ENCODE assay signal across 22 cellular contexts in genomic region chr13:80379245-80379644, GRCh38. TPM values are rescaled to one million over a fixed set of nuclear protein-coding genes. Genes with fewer than 3 reads are reported as not detected.
DNase-seq lines count a peak whose midpoint lies in the region; ATAC-seq and TF ChIP-seq lines count a peak whose summit lies in the region.
"Had no signal": no experiment of that assay in that cellular context is flagged by ENCODE, and none has a peak within 500 bp of the region (broad histone marks: within the 10 kb centered on the region; RNA-seq: fewer than 3 reads in every experiment).

No MANE protein-coding gene starts in this region.

- ATAC-seq in GM21367 (IDR thresholded peaks at IDR 0.05; ENCODE audit: unreplicated experiment) (no peak), HG03280 (IDR thresholded peaks at IDR 0.05; ENCODE audit: unreplicated experiment) (no peak)
- ATAC-seq: activated T-cell treated with anti-CD3 and anti-CD28 coated beads, Interleukin-2, amount 50 U/mL, for 72 hours; natural killer cell had no signal

- no peaks in the 10 kb centered on the region for H3K36me3 ChIP-seq in mammary epithelial cell (ENCODE audit: insufficient read depth, low read length)
- H3K36me3 ChIP-seq: BE2C, transverse colon had no signal

- BruUV-seq in mammary epithelial cell (replicated peaks; lab: Mats Ljungman, UMichigan), result no TSS peak

- no peaks in the 10 kb centered on the region for H3K4me1 ChIP-seq in mammary epithelial cell (ENCODE audit: insufficient read depth, low read length)
- H3K4me1 ChIP-seq: BE2C, transverse colon had no signal

- no peak overlapping the region for H2AFZ ChIP-seq in mammary epithelial cell (ENCODE audit: low read depth, low read length)

- H3K27me3 ChIP-seq in mammary epithelial cell (ENCODE audit: insufficient read depth, low read length), result no peaks in the 10 kb centered on the region
- H3K27me3 ChIP-seq: BE2C, transverse colon had no signal

- dilution Hi-C loops in mammary epithelial cell (cut with HindIII; ENCODE audit: low sequenced_read_pairs), result no loop called here

- 33% methylated on average over 3 of the region's 3 CpGs for WGBS in mammary epithelial cell (ENCODE audit: low coverage, missing lambda C conversion rate)

- no peaks in the 10 kb centered on the region for H3K9me3 ChIP-seq in mammary epithelial cell (replicated peaks; ENCODE audit: insufficient read depth, low read length)
- H3K9me3 ChIP-seq: BE2C, transverse colon had no signal

- intact Hi-C loops in mammary epithelial cell (cut with micrococcal nuclease) (no loop called here), head of caudate nucleus (cut with DNase I) (no loop called here)

- no peaks in the 10 kb centered on the region for H4K20me1 ChIP-seq in mammary epithelial cell (ENCODE audit: insufficient read depth, low read length)

- H3K27ac ChIP-seq in mammary epithelial cell (ENCODE audit: insufficient read depth, low read depth, low read length), result no peak overlapping the region
- H3K27ac ChIP-seq: transverse colon had no signal

- no peaks in the 10 kb centered on the region for H3K79me2 ChIP-seq in mammary epithelial cell (ENCODE audit: insufficient read depth, low read length)

- DNase-seq in Caki2 (ENCODE audit: low read depth) (peak; percentile 44), LHCN-M2 (ENCODE audit: low read depth) (peak; percentile 89), mammary epithelial cell (peak; percentile 63), kidney tubule cell (ENCODE audit: low spot score) (peak; percentile 98), NCI-H345 (lab: John Stamatoyannopoulos, UW) (no peak), head of caudate nucleus (no peak)
- DNase-seq: activated CD4-positive, alpha-beta T cell treated with anti-CD3 and anti-CD28 coated beads, Interleukin-2, amount 50 U/mL, for 4 hours; activated T-cell treated with anti-CD3 and anti-CD28 coated beads, Interleukin-2, amount 50 U/mL, for 72 hours; amniotic stem cell; BE2C; DMS53; glutamatergic neuron; KG1; natural killer cell; NCI-H1694; NCI-H526 treated with DMSO at 0.1 percent for 48 hours; RPMI8226; stimulated activated CD4-positive, alpha-beta T cell treated with anti-CD3 and anti-CD28 coated beads, Interleukin-4, amount 100 ng/mL, for 1 hour; transverse colon had no signal

- CTCF ChIA-PET in mammary epithelial cell (lab: Charles Lee; ENCODE audit: low non-redundant PET), result no interaction called here

- TF ChIP-seq CTCF in mammary epithelial cell (conservative IDR thresholded peaks at IDR 0.05 in 1 of 2, IDR thresholded peaks at IDR 0.05 in 1 of 2; ENCODE audit: extremely low read depth in 1 of 2, insufficient read depth in 1 of 2, low read depth in 1 of 2, low read length in 2 of 2), result no peak

- no peak overlapping the region for H3K4me3 ChIP-seq in mammary epithelial cell (replicated peaks in 1 of 3; ENCODE audit: insufficient read depth in 1 of 3, low read depth in 2 of 3, low read length in 3 of 3)
- H3K4me3 ChIP-seq: transverse colon had no signal

- in situ Hi-C loops in Caki2 (cut with HindIII; ENCODE audit: low pct_unique_long_range_greater_than_20kb, low sequenced_read_pairs) (no loop called here), mammary epithelial cell (cut with MboI; ENCODE audit: low sequenced_read_pairs in 2 of 2) (no loop called here)

- H3K4me2 ChIP-seq in mammary epithelial cell (ENCODE audit: insufficient read depth, low read depth, low read length), result no peak overlapping the region

- H3K9ac ChIP-seq in mammary epithelial cell (ENCODE audit: insufficient read depth, low read length), result no peak overlapping the region

RNA-seq across cellular contexts. Expression of gene SPRY2, which starts 38.3 kb away (rescaled TPM):
- total RNA-seq in Caki2 (2014; rRNA removed; shearing (Covaris generic); ENCODE audit: low replicate concordance), result 1.2 and 9.2 TPM in 2 replicates
- total RNA-seq in LHCN-M2 (2014; rRNA removed), result 34.6 and 43.9 TPM in 2 replicates
- polyA plus RNA-seq in LHCN-M2 (2012), result 11.1 TPM
- 10 to 100 TPM; 14.8 to 59.4 TPM for total RNA-seq in mammary epithelial cell
- 55.0 TPM for polyA plus RNA-seq in mammary epithelial cell
- 64.8 TPM for polyA minus RNA-seq in mammary epithelial cell
- total RNA-seq: T-helper 2 cell treated with Interferon-gamma antibody and Interleukin-4, amounts not matched to agents 100 ng/mL and 5 ng/mL, for 36 hours had no signal

Comparison
In these comparisons a context has a peak if more than half of its experiments do, and no peak if none do; other contexts are left out.
1. DNase-seq: peak in Caki2 (single experiment), LHCN-M2 (single experiment), mammary epithelial cell (single experiment) and kidney tubule cell (single experiment); none in NCI-H345 (single experiment) and head of caudate nucleus (0 of 42).